16 cellular contexts compared by ENCODE assay signal in genomic region chr3:169996063-169996462, GRCh38. TPM values are rescaled to one million over a fixed set of nuclear protein-coding genes. Genes with fewer than 3 reads are reported as not detected.
A peak's percentile ranks its signal among the peaks of the same experiment; 100 is the strongest.
DNase-seq lines count a peak whose midpoint lies in the region; ATAC-seq, FAIRE-seq and TF ChIP-seq lines count a peak whose summit lies in the region.
"Had no signal": no experiment of that assay in that cellular context is flagged by ENCODE, and none has a peak within 500 bp of the region (broad histone marks: within the 10 kb centered on the region; RNA-seq: fewer than 3 reads in every experiment).

No MANE protein-coding gene starts in this region.

- H3K36me3 Mint-ChIP-seq in GM23338 (ENCODE audit: low read depth) = peaks cover 12% of the 10 kb centered on the region
- H3K36me3 Mint-ChIP-seq in activated naive CD4-positive, alpha-beta T cell treated with anti-CD3 and anti-CD28 coated beads, Interleukin-2, amount 50 U/mL, for 72 hours = peaks cover 11 to 27% of the 10 kb centered on the region in 2 donors

- H4K91ac ChIP-seq in IMR-90 (ENCODE audit: insufficient read depth, low read depth, low read length) = no peak overlapping the region; the same call in 1 of the 2 replicates

- TF ChIP-seq CTCF in IMR-90 (conservative IDR thresholded peaks at IDR 0.05; ENCODE audit: low read depth, low read length) (no peak), K562 (IDR thresholded peaks at IDR 0.05 in 2 of 3, conservative IDR thresholded peaks at IDR 0.05 in 1 of 3; ENCODE audit: insufficient read depth in 2 of 3, low read depth in 1 of 3, low read length in 3 of 3) (no peak), GM23338 (conservative IDR thresholded peaks at IDR 0.05; ENCODE audit: low read depth in 2 of 2) (no peak)

- H3K79me2 ChIP-seq in K562 (ENCODE audit: control insufficient read depth, insufficient read depth, low read length) = no peaks in the 10 kb centered on the region
- H3K79me2 ChIP-seq in GM23338 (replicated peaks; ENCODE audit: insufficient read depth) = no peaks in the 10 kb centered on the region

- H3K4me1 Mint-ChIP-seq in GM23338 = no peaks in the 10 kb centered on the region

- H3K36me3 ChIP-seq in IMR-90 (ENCODE audit: control insufficient read depth, insufficient read depth, low read length) = peaks cover 14% of the 10 kb centered on the region
- peaks cover 51% of the 10 kb centered on the region for H3K36me3 ChIP-seq in K562 (ENCODE audit: control insufficient read depth, insufficient read depth, low read length)
- peaks cover 15% of the 10 kb centered on the region; the same call in 1 of the 2 replicates for H3K36me3 ChIP-seq in GM23338 (ENCODE audit: insufficient read depth)

- peak overlapping the region; percentile 67; the same call in 1 of the 2 replicates for H4K5ac ChIP-seq in IMR-90 (ENCODE audit: low read depth, low read length)

- no peak for TF ChIP-seq POLR2A in GM12891 (IDR thresholded peaks at IDR 0.05; ENCODE audit: low read depth, low read length)
- TF ChIP-seq POLR2A in IMR-90 (IDR thresholded peaks at IDR 0.05; ENCODE audit: low read depth, low read length) = no peak
- no peak for TF ChIP-seq POLR2A in K562 (conservative IDR thresholded peaks at IDR 0.05)

- dilution Hi-C loops in IMR-90 (cut with HindIII; ENCODE audit: low sequenced_read_pairs, unreplicated experiment) = no loop called here

- no TSS peak for BruUV-seq in IMR-90 (replicated peaks; lab: Mats Ljungman, UMichigan)
- BruUV-seq in K562 (replicated peaks; lab: Mats Ljungman, UMichigan) = no TSS peak

- H2BK120ac ChIP-seq in IMR-90 (ENCODE audit: low read depth, low read length) = no peak overlapping the region

- H4K20me1 ChIP-seq in IMR-90 (ENCODE audit: insufficient read depth, low read length) = no peaks in the 10 kb centered on the region
- H4K20me1 ChIP-seq in K562 (replicated peaks; ENCODE audit: control insufficient read depth, insufficient read depth, low read length) = no peaks in the 10 kb centered on the region
- peaks cover 6% of the 10 kb centered on the region; the same call in 1 of the 2 replicates for H4K20me1 ChIP-seq in GM23338 (replicated peaks; ENCODE audit: insufficient read depth)

- H3K4ac ChIP-seq in IMR-90 (ENCODE audit: low read depth, low read length) = no peak overlapping the region

- H3K9me1 ChIP-seq in IMR-90 (ENCODE audit: insufficient read depth, low read length) (0 out of 2 replicates have a peak, but pooled peaks cover 3% of the 10 kb centered on the region), K562 (ENCODE audit: control insufficient read depth, insufficient read depth, low read length) (no peaks in the 10 kb centered on the region)

- POLR2A ChIA-PET in IMR-90 (lab: Charles Lee; ENCODE audit: unreplicated experiment) (no interaction called here), K562 (lab: Yijun Ruan, JAX) (interaction anchor here (1.0 to 1.3 kb wide), 2 partner anchors 9 to 30 kb away, joined by 4 read pairs; no protein-coding TSS in a partner anchor)

- DNase-seq in GM12891 (ENCODE audit: insufficient read length, low spot score) = no peak
- DNase-seq in IMR-90 = no peak
- no peak for DNase-seq in K562 (ENCODE audit: extremely low read depth in 1 of 4, low spot score in 3 of 4)
- no peak for DNase-seq in NCI-H748 treated with DMSO at 0.1 percent for 48 hours (lab: John Stamatoyannopoulos, UW)
- DNase-seq in GM23338 (ENCODE audit: low spot score) = no peak
- DNase-seq in activated naive CD4-positive, alpha-beta T cell treated with anti-CD3 and anti-CD28 coated beads, Interleukin-2, amount 50 U/mL, for 72 hours (ENCODE audit: low spot score in 2 of 2) = no peak
- DNase-seq: Caco-2; CD8-positive, alpha-beta memory T cell; DMS53; GF-D8; GM23248; H7; KG1 had no signal

- H3K79me1 ChIP-seq in IMR-90 (ENCODE audit: low read depth in 1 of 2, low read length in 2 of 2) = peaks cover 3 to 8% of the 10 kb centered on the region in 2 experiments; a peak in 2 of 4 replicates

- no peak overlapping the region for H3K23ac ChIP-seq in IMR-90 (ENCODE audit: low read depth, low read length)

- ATAC-seq in IMR-90 (ENCODE audit: low read depth) (no peak), K562 (no peak), GM23338 (no peak)
- no peak for ATAC-seq in activated naive CD4-positive, alpha-beta T cell treated with anti-CD3 and anti-CD28 coated beads, Interleukin-2, amount 50 U/mL, for 72 hours

- TF ChIP-seq RAD21 in IMR-90 (IDR thresholded peaks at IDR 0.05; ENCODE audit: low read length) (no peak), K562 (CRISPR knock-in tag; conservative IDR thresholded peaks at IDR 0.05 in 1 of 2, IDR thresholded peaks at IDR 0.05 in 1 of 2) (no peak)

- H2BK20ac ChIP-seq in IMR-90 (ENCODE audit: low read depth, low read length) = no peak overlapping the region

- no peak overlapping the region for H3K56ac ChIP-seq in IMR-90 (ENCODE audit: extremely low read depth, insufficient read depth, low read length)

- H3K4me3 Mint-ChIP-seq in GM23338 = no peak overlapping the region
- H3K4me3 Mint-ChIP-seq: CD14-positive monocyte; CD8-positive, alpha-beta memory T cell had no signal

- CTCF ChIA-PET in IMR-90 (lab: Yijun Ruan, JAX) = no interaction called here
- CTCF ChIA-PET in K562 (lab: Yijun Ruan, JAX; ENCODE audit: low intra/inter-chr PET ratio) = no interaction called here

- H3K9me3 Mint-ChIP-seq in GM23338 = no peaks in the 10 kb centered on the region
- no peaks in the 10 kb centered on the region for H3K9me3 Mint-ChIP-seq in activated naive CD4-positive, alpha-beta T cell treated with anti-CD3 and anti-CD28 coated beads, Interleukin-2, amount 50 U/mL, for 72 hours

- H2AFZ ChIP-seq in IMR-90 (replicated peaks; ENCODE audit: low read length, poor library complexity) = no peak overlapping the region
- no peak overlapping the region for H2AFZ ChIP-seq in K562 (ENCODE audit: low read depth, low read length)
- no peak overlapping the region for H2AFZ ChIP-seq in GM23338
- H2AFZ ChIP-seq: GM23248 had no signal

- H3K9me2 ChIP-seq in GM23338 (ENCODE audit: insufficient read depth) = no peaks in the 10 kb centered on the region

- no peak overlapping the region; the same call in 1 of the 2 replicates for H3K18ac ChIP-seq in IMR-90 (ENCODE audit: low read depth, low read length)

- H3F3A ChIP-seq in GM23338 (replicated peaks; ENCODE audit: low read depth) = no peaks in the 10 kb centered on the region

- H2BK15ac ChIP-seq in IMR-90 (ENCODE audit: low read depth, low read length) = no peak overlapping the region

- H3K9ac ChIP-seq in IMR-90 (ENCODE audit: low read depth, low read length) (no peak overlapping the region), K562 (ENCODE audit: insufficient read depth in 1 of 2, low read depth in 2 of 2, low read length in 2 of 2) (no peak overlapping the region)
- H3K9ac ChIP-seq: GM23248 had no signal

- no peaks in the 10 kb centered on the region for H3K27me3 ChIP-seq in IMR-90 (ENCODE audit: control insufficient read depth, insufficient read depth, low read length)
- H3K27me3 ChIP-seq in K562 (ENCODE audit: control insufficient read depth in 2 of 2, insufficient read depth in 2 of 2, low read length in 2 of 2) = no peaks in the 10 kb centered on the region
- H3K27me3 ChIP-seq in GM23338 (ENCODE audit: insufficient read depth) = no peaks in the 10 kb centered on the region

- no peak overlapping the region for H3K27ac Mint-ChIP-seq in GM23338
- no peak overlapping the region for H3K27ac Mint-ChIP-seq in activated naive CD4-positive, alpha-beta T cell treated with anti-CD3 and anti-CD28 coated beads, Interleukin-2, amount 50 U/mL, for 72 hours

- H4K8ac ChIP-seq in IMR-90 (ENCODE audit: low read depth in 2 of 2, low read length in 2 of 2) = no peak overlapping the region

- H3K4me3 ChIP-seq in IMR-90 (ENCODE audit: insufficient read depth, low read depth, low read length) (no peak overlapping the region), K562 (no peak overlapping the region), GM23338 (no peak overlapping the region)
- H3K4me3 ChIP-seq: GM23248 had no signal

- H3K27ac ChIP-seq in IMR-90 (ENCODE audit: insufficient read depth, low read length) = no peak overlapping the region
- no peak overlapping the region for H3K27ac ChIP-seq in K562 (ENCODE audit: extremely low read depth, low read depth, low read length)
- no peak overlapping the region for H3K27ac ChIP-seq in GM23338 (ENCODE audit: low read depth)
- H3K27ac ChIP-seq: GM23248, HL-60 had no signal

- H3K4me2 ChIP-seq in IMR-90 (ENCODE audit: low read depth, low read length) (no peak overlapping the region), K562 (ENCODE audit: insufficient read depth, low read length) (no peak overlapping the region), GM23338 (no peak overlapping the region)

- H3K4me1 ChIP-seq in IMR-90 (ENCODE audit: control insufficient read depth, insufficient read depth, low read length) (peaks cover 9% of the 10 kb centered on the region), K562 (replicated peaks in 1 of 2; ENCODE audit: control insufficient read depth in 2 of 2, insufficient read depth in 2 of 2, low read length in 2 of 2) (no peaks in the 10 kb centered on the region), GM23338 (ENCODE audit: insufficient read depth) (no peaks in the 10 kb centered on the region)
- H3K4me1 ChIP-seq: Caco-2 had no signal

- no peaks in the 10 kb centered on the region for H3K9me3 ChIP-seq in IMR-90 (ENCODE audit: control insufficient read depth, insufficient read depth, low read length)
- no peaks in the 10 kb centered on the region for H3K9me3 ChIP-seq in K562 (replicated peaks; ENCODE audit: control insufficient read depth, insufficient read depth, low read depth, low read length)
- H3K9me3 ChIP-seq: Caco-2 had no signal

- no CpG with 5 or more reads among the region's 2 CpGs for WGBS in IMR-90 (ENCODE audit: extremely low coverage in 2 of 2, insufficient read length in 1 of 2), 2 experiments
- WGBS in K562 (ENCODE audit: insufficient coverage, low coverage, missing lambda C conversion rate) = 94% methylated on average over 2 of the region's 2 CpGs

- FAIRE-seq in GM12891 (lab: Jason Lieb, UNC) (peak; percentile 33), K562 (lab: Jason Lieb, UNC) (peak; percentile 44)
- FAIRE-seq: GM18507 had no signal

- no peak for TF ChIP-seq EP300 in K562 (IDR thresholded peaks at IDR 0.05; ENCODE audit: low read length)

- intact Hi-C loops in IMR-90 (cut with micrococcal nuclease) (no loop called here), K562 (cut with micrococcal nuclease) (no loop called here)

- peak overlapping the region; percentile 28 for H2BK5ac ChIP-seq in IMR-90 (ENCODE audit: low read depth, low read length, poor library complexity, severe bottlenecking)

- H3K14ac ChIP-seq in IMR-90 (replicated peaks; ENCODE audit: low read depth, low read length) = no peak overlapping the region

- H3K27me3 Mint-ChIP-seq in GM23338 (ENCODE audit: insufficient read depth, low read depth, poor library complexity) = no peaks in the 10 kb centered on the region
- H3K27me3 Mint-ChIP-seq: CD8-positive, alpha-beta memory T cell had no signal

- no peak overlapping the region for H2AK5ac ChIP-seq in IMR-90 (ENCODE audit: low read depth, low read length)

- in situ Hi-C loops in IMR-90 (cut with MboI; ENCODE audit: low sequenced_read_pairs) (no loop called here), K562 (cut with MboI) (no loop called here)

- H2AK9ac ChIP-seq in IMR-90 (replicated peaks; ENCODE audit: low read depth, low read length, poor library complexity) = no peak overlapping the region

RNA-seq across cellular contexts. Expression of gene SEC62, which starts 29.5 kb away (rescaled TPM):
- polyA plus RNA-seq in GM12891 (2012; ENCODE audit: low read depth, missing spikeins) = 61.2 TPM
- total RNA-seq in IMR-90 (2012; rRNA removed) = 33.2 and 52.2 TPM in 2 replicates
- polyA plus RNA-seq in IMR-90 (2012; rRNA removed) = 33.3 and 36.6 TPM in 2 replicates
- polyA plus RNA-seq in IMR-90 (2012; cell fraction: cytosol; rRNA removed) = 3.3 and 6.6 TPM in 2 replicates
- polyA plus RNA-seq in IMR-90 (2012; cell fraction: nucleus; rRNA removed; ENCODE audit: low replicate concordance) = 2.0 and 30.9 TPM in 2 replicates
- total RNA-seq in K562 (2011; cell fraction: chromatin; rRNA removed; ENCODE audit: low replicate concordance) = 16.8 and 69.9 TPM in 2 replicates
- 9.7 and 15.5 TPM in 2 replicates for total RNA-seq in K562 (2011; cell fraction: nucleolus; rRNA removed)
- 37.0 and 70.5 TPM in 2 replicates for total RNA-seq in K562 (2011; cell fraction: nucleoplasm; rRNA removed)
- total RNA-seq in K562 (2014; rRNA removed) = 34.5 and 36.0 TPM in 2 replicates
- 45.3 and 55.8 TPM in 2 replicates for total RNA-seq in K562 (2014; rRNA removed; fragmentation: Illumina TruSeq; extraction: Trizol)
- 47.9 and 51.8 TPM in 2 replicates for total RNA-seq in K562 (2015; rRNA removed; fragmentation: Illumina TruSeq; extraction: Trizol)
- 46.6 and 52.1 TPM in 2 replicates for total RNA-seq in K562 (2021)
- 47.3 and 54.0 TPM in 2 replicates for polyA plus RNA-seq in K562 (2011; rRNA removed)
- 28.3 and 50.2 TPM in 2 replicates for polyA plus RNA-seq in K562 (2011; cell fraction: cytosol; rRNA removed)
- 24.7 and 33.9 TPM in 2 replicates for polyA plus RNA-seq in K562 (2011; cell fraction: nucleus; rRNA removed)
- polyA plus RNA-seq in K562 (2012) = 36.4 and 92.2 TPM in 2 replicates
- polyA plus RNA-seq in K562 (2014; fragmentation: Illumina TruSeq; extraction: Trizol) = 62.6 and 78.8 TPM in 2 replicates
- 100 to 1,000 TPM; 118 to 152 TPM for polyA plus RNA-seq in K562 (2014; fragmentation: Nextera tagmentation; extraction: Ambion mirVana)
- polyA plus RNA-seq in K562 (2014; rRNA removed) = 43.2 and 52.7 TPM in 2 replicates
- polyA minus RNA-seq in K562 (2011; rRNA and poly(A)+ RNA removed) = 94.8 and 102 TPM in 2 replicates
- 18.3 and 22.0 TPM in 2 replicates for polyA minus RNA-seq in K562 (2011; cell fraction: cytosol; rRNA and poly(A)+ RNA removed)
- polyA minus RNA-seq in K562 (2011; cell fraction: nucleus; rRNA and poly(A)+ RNA removed) = 10.4 and 24.3 TPM in 2 replicates
- 19.9 and 23.6 TPM in 2 replicates for total RNA-seq in GM23338 (2014; rRNA removed; shearing (Covaris generic))
- 279 and 306 TPM in 2 replicates for polyA plus RNA-seq in GM23338 (2016; fragmentation: Nextera tagmentation; extraction: Ambion mirVana)
- total RNA-seq in activated naive CD4-positive, alpha-beta T cell treated with anti-CD3 and anti-CD28 coated beads, Interleukin-2, amount 50 U/mL, for 72 hours = 10 to 100 TPM; 52.1 to 81.9 TPM

RNA-seq across cellular contexts. Expression of gene GPR160, which starts 41.7 kb away (rescaled TPM):
- 41.2 TPM for polyA plus RNA-seq in GM12891 (2012; ENCODE audit: low read depth, missing spikeins)
- 0.18 and 0.28 TPM in 2 replicates for total RNA-seq in IMR-90 (2012; rRNA removed)
- 0.09 TPM in 2 replicates for polyA plus RNA-seq in IMR-90 (2012; rRNA removed)
- 0.02 and 0.05 TPM in 2 replicates for polyA plus RNA-seq in IMR-90 (2012; cell fraction: cytosol; rRNA removed)
- polyA plus RNA-seq in IMR-90 (2012; cell fraction: nucleus; rRNA removed; ENCODE audit: low replicate concordance) = 0.03 TPM in 1 of 2 replicates, not detected in the other
- total RNA-seq in K562 (2011; cell fraction: chromatin; rRNA removed; ENCODE audit: low replicate concordance) = 2.5 and 7.3 TPM in 2 replicates
- total RNA-seq in K562 (2011; cell fraction: nucleolus; rRNA removed) = 1.3 and 2.4 TPM in 2 replicates
- total RNA-seq in K562 (2011; cell fraction: nucleoplasm; rRNA removed) = 4.3 and 6.6 TPM in 2 replicates
- total RNA-seq in K562 (2014; rRNA removed) = 6.0 and 8.3 TPM in 2 replicates
- total RNA-seq in K562 (2014; rRNA removed; fragmentation: Illumina TruSeq; extraction: Trizol) = 9.1 and 9.6 TPM in 2 replicates
- 7.8 and 9.5 TPM in 2 replicates for total RNA-seq in K562 (2015; rRNA removed; fragmentation: Illumina TruSeq; extraction: Trizol)
- total RNA-seq in K562 (2021) = 5.0 and 6.6 TPM in 2 replicates
- 6.8 and 8.7 TPM in 2 replicates for polyA plus RNA-seq in K562 (2011; rRNA removed)
- 2.9 and 4.4 TPM in 2 replicates for polyA plus RNA-seq in K562 (2011; cell fraction: cytosol; rRNA removed)
- polyA plus RNA-seq in K562 (2011; cell fraction: nucleus; rRNA removed) = 1.4 and 1.7 TPM in 2 replicates
- 6.9 and 16.9 TPM in 2 replicates for polyA plus RNA-seq in K562 (2012)
- polyA plus RNA-seq in K562 (2014; fragmentation: Illumina TruSeq; extraction: Trizol) = 9.9 and 10.5 TPM in 2 replicates
- polyA plus RNA-seq in K562 (2014; fragmentation: Nextera tagmentation; extraction: Ambion mirVana) = 1 to 10 TPM; 1.3 to 1.5 TPM
- polyA plus RNA-seq in K562 (2014; rRNA removed) = 5.1 and 6.0 TPM in 2 replicates
- 5.0 and 5.8 TPM in 2 replicates for polyA minus RNA-seq in K562 (2011; rRNA and poly(A)+ RNA removed)
- polyA minus RNA-seq in K562 (2011; cell fraction: cytosol; rRNA and poly(A)+ RNA removed) = 2.4 and 3.2 TPM in 2 replicates
- 1.5 and 2.7 TPM in 2 replicates for polyA minus RNA-seq in K562 (2011; cell fraction: nucleus; rRNA and poly(A)+ RNA removed)
- total RNA-seq in GM23338 (2014; rRNA removed; shearing (Covaris generic)) = 55.7 and 77.0 TPM in 2 replicates
- polyA plus RNA-seq in GM23338 (2016; fragmentation: Nextera tagmentation; extraction: Ambion mirVana) = 37.2 and 39.4 TPM in 2 replicates
- 10 to 100 TPM in 1 of 2 donors, 1 to 10 TPM in 1; 7.2 to 13.2 TPM for total RNA-seq in activated naive CD4-positive, alpha-beta T cell treated with anti-CD3 and anti-CD28 coated beads, Interleukin-2, amount 50 U/mL, for 72 hours
